ENCODE assay signal across 8 cellular contexts in the genomic region with DNA sequence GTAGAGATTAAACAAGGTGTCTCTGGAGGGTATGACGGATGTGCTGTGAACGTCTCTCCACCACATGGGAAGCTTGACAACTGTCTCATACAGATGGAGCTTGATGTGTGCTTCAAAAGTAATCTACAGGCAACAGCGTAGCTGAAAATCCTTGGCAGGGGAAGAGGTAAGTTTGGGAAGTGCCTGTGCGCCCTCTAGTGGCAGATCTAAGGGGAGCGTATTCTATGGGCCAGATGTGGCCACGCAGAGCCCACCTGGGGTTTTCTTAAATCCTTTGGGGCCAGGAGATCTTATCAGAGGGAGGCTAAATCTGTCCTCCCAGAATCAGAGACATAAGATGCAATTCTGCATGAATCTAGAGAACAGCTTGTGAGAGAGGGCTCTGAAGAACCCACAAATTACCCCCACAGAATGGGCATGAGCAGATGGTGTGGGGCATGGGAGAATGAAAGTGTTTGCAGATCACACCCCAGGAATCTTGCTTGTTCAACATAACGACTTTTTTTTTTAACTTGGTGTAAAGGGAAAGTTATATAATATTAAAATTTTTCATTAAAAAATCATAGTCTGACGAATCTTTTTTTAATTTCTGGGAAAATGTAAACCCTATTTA.
DNase-seq lines count a peak whose midpoint lies in the region; ATAC-seq lines count a peak whose summit lies in the region.

No MANE protein-coding gene starts in this region.

- peak; percentile 72 for ATAC-seq in HG02970 (IDR thresholded peaks at IDR 0.05; ENCODE audit: low FRiP score, unreplicated experiment)

- DNase-seq in SIG-M5 treated with dmso at 0.1 percent for 504 hours (lab: John Stamatoyannopoulos, UW; ENCODE audit: unreplicated experiment), result peak; percentile 59
- no peak for DNase-seq in SIG-M5 (lab: John Stamatoyannopoulos, UW)
- peak; percentile 77 for DNase-seq in NCI-H524 treated with DMSO at 0.1 percent for 48 hours (lab: John Stamatoyannopoulos, UW)
- DNase-seq in activated CD4-positive, alpha-beta T cell treated with anti-CD3 and anti-CD28 coated beads, Interleukin-2, amount 50 U/mL, for 1 hour, result peak; percentile 60
- peak; percentile 33 to 63 for DNase-seq in dermis microvascular lymphatic vessel endothelial cell (ENCODE audit: low read depth in 2 of 2)
- DNase-seq in lung microvascular endothelial cell (ENCODE audit: low read depth in 2 of 2), result peak; percentile 66 to 75
- DNase-seq in stimulated activated CD8-positive, alpha-beta memory T cell treated with anti-CD3 and anti-CD28 coated beads, Interleukin-15, amount 100 ng/mL, for 24 hours (ENCODE audit: low read depth), result peak; percentile 21
